Comparison of ENCODE assay signal across 13 cellular contexts in genomic region chr6:56399250-56399671, GRCh38.
DNase-seq lines count a peak whose midpoint lies in the region; TF ChIP-seq lines count a peak whose summit lies in the region.
"Had no signal": no experiment of that assay in that cellular context is flagged by ENCODE, and none has a peak within 500 bp of the region (broad histone marks: within the 10 kb centered on the region; RNA-seq: fewer than 3 reads in every experiment).

No MANE protein-coding gene starts in this region.

- no peaks in the 10 kb centered on the region for H3K4me1 Mint-ChIP-seq in activated T-helper 2 cell treated with anti-CD3 and anti-CD28 coated beads, Interferon-gamma antibody, Interleukin-2, Interleukin-4, amounts not matched to agents 10 μg/mL and 5 μg/mL and 100 μg/mL, durations not matched to agents 14 hours and 24 hours and 36 hours (ENCODE audit: low read depth)
- H3K4me1 Mint-ChIP-seq: activated CD4-positive, alpha-beta memory T cell treated with anti-CD3 and anti-CD28 coated beads, Interleukin-2, amount 10 ng/mL, durations not matched to agents 7 days and 5 days; naive B cell had no signal

- DNase-seq in HS-27A (ENCODE audit: low read depth) (peak; percentile 2), NCI-H82 treated with DMSO at 0.1 percent for 48 hours (lab: John Stamatoyannopoulos, UW; ENCODE audit: unreplicated experiment) (peak; percentile 7), fibroblast of pulmonary artery (ENCODE audit: low read depth) (peak; percentile 23), retinal pigment epithelial cell (ENCODE audit: low read depth) (peak; percentile 68), HuH-7.5 (ENCODE audit: low spot score) (no peak), GOT3 (lab: John Stamatoyannopoulos, UW) (no peak)
- DNase-seq in effector CD4-positive, alpha-beta T cell, result no peak
- DNase-seq in activated T-helper 2 cell treated with anti-CD3 and anti-CD28 coated beads, Interferon-gamma antibody, Interleukin-2, Interleukin-4, amounts not matched to agents 10 μg/mL and 5 μg/mL and 100 μg/mL, durations not matched to agents 14 hours and 24 hours and 36 hours (ENCODE audit: low spot score), result no peak
- DNase-seq: activated CD4-positive, alpha-beta memory T cell treated with anti-CD3 and anti-CD28 coated beads, Interleukin-2, amount 10 ng/mL, durations not matched to agents 7 days and 5 days; CD8-positive, alpha-beta T cell; naive B cell had no signal

- H3K27ac Mint-ChIP-seq in activated T-helper 2 cell treated with anti-CD3 and anti-CD28 coated beads, Interferon-gamma antibody, Interleukin-2, Interleukin-4, amounts not matched to agents 10 μg/mL and 5 μg/mL and 100 μg/mL, durations not matched to agents 14 hours and 24 hours and 36 hours, result no peak overlapping the region
- H3K27ac Mint-ChIP-seq: activated CD4-positive, alpha-beta memory T cell treated with anti-CD3 and anti-CD28 coated beads, Interleukin-2, amount 10 ng/mL, durations not matched to agents 7 days and 5 days; CD8-positive, alpha-beta T cell; naive B cell; T-helper 2 cell treated with Interferon-gamma antibody and Interleukin-4, amounts not matched to agents 5 μg/mL and 100 μg/mL, for 36 hours had no signal

- H3K4me3 Mint-ChIP-seq in activated T-helper 2 cell treated with anti-CD3 and anti-CD28 coated beads, Interferon-gamma antibody, Interleukin-2, Interleukin-4, amounts not matched to agents 10 μg/mL and 5 μg/mL and 100 μg/mL, durations not matched to agents 14 hours and 24 hours and 36 hours (ENCODE audit: low read depth), result no peak overlapping the region
- H3K4me3 Mint-ChIP-seq: activated CD4-positive, alpha-beta memory T cell treated with anti-CD3 and anti-CD28 coated beads, Interleukin-2, amount 10 ng/mL, durations not matched to agents 7 days and 5 days; CD8-positive, alpha-beta T cell; naive B cell; T-helper 2 cell treated with Interferon-gamma antibody and Interleukin-4, amounts not matched to agents 5 μg/mL and 100 μg/mL, for 36 hours had no signal

- H3K27me3 Mint-ChIP-seq in activated T-helper 2 cell treated with anti-CD3 and anti-CD28 coated beads, Interferon-gamma antibody, Interleukin-2, Interleukin-4, amounts not matched to agents 10 μg/mL and 5 μg/mL and 100 μg/mL, durations not matched to agents 14 hours and 24 hours and 36 hours (ENCODE audit: low read depth), result peaks cover 3% of the 10 kb centered on the region
- H3K27me3 Mint-ChIP-seq: activated CD4-positive, alpha-beta memory T cell treated with anti-CD3 and anti-CD28 coated beads, Interleukin-2, amount 10 ng/mL, durations not matched to agents 7 days and 5 days had no signal

- TF ChIP-seq CTCF in fibroblast of pulmonary artery (IDR thresholded peaks at IDR 0.05; ENCODE audit: low read length, missing control alignments) (no peak), retinal pigment epithelial cell (conservative IDR thresholded peaks at IDR 0.05; ENCODE audit: low read depth, low read length) (no peak)

- no peaks in the 10 kb centered on the region for H3K36me3 Mint-ChIP-seq in activated T-helper 2 cell treated with anti-CD3 and anti-CD28 coated beads, Interferon-gamma antibody, Interleukin-2, Interleukin-4, amounts not matched to agents 10 μg/mL and 5 μg/mL and 100 μg/mL, durations not matched to agents 14 hours and 24 hours and 36 hours (ENCODE audit: low read depth)
- H3K36me3 Mint-ChIP-seq: CD8-positive, alpha-beta T cell had no signal

- intact Hi-C loops in activated T-helper 2 cell treated with anti-CD3 and anti-CD28 coated beads, Interferon-gamma antibody, Interleukin-2, Interleukin-4, amounts not matched to agents 10 μg/mL and 5 μg/mL and 100 μg/mL, durations not matched to agents 14 hours and 24 hours and 36 hours (cut with micrococcal nuclease), result no loop called here

- no peak overlapping the region for H3K4me3 ChIP-seq in fibroblast of pulmonary artery (replicated peaks; ENCODE audit: low read depth, low read length)
- H3K4me3 ChIP-seq in retinal pigment epithelial cell (ENCODE audit: low read length), result no peak overlapping the region
- H3K4me3 ChIP-seq: thoracic aorta had no signal

- H3K9me3 Mint-ChIP-seq in activated T-helper 2 cell treated with anti-CD3 and anti-CD28 coated beads, Interferon-gamma antibody, Interleukin-2, Interleukin-4, amounts not matched to agents 10 μg/mL and 5 μg/mL and 100 μg/mL, durations not matched to agents 14 hours and 24 hours and 36 hours, result no peaks in the 10 kb centered on the region
- H3K9me3 Mint-ChIP-seq: activated CD4-positive, alpha-beta memory T cell treated with anti-CD3 and anti-CD28 coated beads, Interleukin-2, amount 10 ng/mL, durations not matched to agents 7 days and 5 days; T-helper 2 cell treated with Interferon-gamma antibody and Interleukin-4, amounts not matched to agents 5 μg/mL and 100 μg/mL, for 36 hours had no signal

Comparison
In these comparisons a context has a peak if more than half of its experiments do, and no peak if none do; other contexts are left out.
1. DNase-seq: peak in HS-27A (single experiment), NCI-H82 treated with DMSO at 0.1 percent for 48 hours (single experiment), fibroblast of pulmonary artery (single experiment) and retinal pigment epithelial cell (single experiment); none in HuH-7.5 (single experiment), effector CD4-positive, alpha-beta T cell (single experiment), activated T-helper 2 cell treated with anti-CD3 and anti-CD28 coated beads, Interferon-gamma antibody, Interleukin-2, Interleukin-4, amounts not matched to agents 10 μg/mL and 5 μg/mL and 100 μg/mL, durations not matched to agents 14 hours and 24 hours and 36 hours (single experiment) and GOT3 (single experiment).